In the genomic region with DNA sequence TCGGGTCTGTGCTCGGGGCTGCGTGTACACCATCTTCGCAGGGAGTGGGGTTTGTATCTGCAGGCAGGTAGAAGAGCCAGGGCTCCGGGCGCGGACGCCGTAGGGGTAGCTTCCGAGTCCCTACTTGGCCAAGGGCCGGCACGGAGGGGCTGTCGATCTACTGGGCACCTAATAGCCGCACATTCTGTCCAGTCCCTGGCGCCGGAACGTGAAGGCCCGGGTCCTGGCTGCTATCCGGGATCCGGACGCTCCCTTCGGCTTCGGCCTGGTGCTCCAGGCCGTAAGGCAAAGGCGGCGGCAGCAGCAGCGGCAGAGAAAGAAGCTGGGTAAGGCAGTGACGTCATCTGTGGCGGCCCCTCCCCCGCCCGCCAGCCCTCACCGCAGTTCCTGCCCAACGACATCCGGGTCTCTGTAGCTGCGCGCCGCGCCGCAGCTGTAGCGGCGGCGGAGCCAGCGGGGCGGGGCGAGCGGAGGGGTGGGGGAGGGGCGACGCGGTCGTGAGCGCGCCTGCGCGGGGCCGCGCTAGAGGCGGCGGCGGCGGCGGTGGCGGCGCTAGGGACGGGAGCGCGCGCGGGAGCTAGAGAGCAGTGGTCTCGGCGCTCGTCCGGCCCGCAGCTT, we compare ENCODE assay signal across 8 cellular contexts. TPM values are rescaled to one million over a fixed set of nuclear protein-coding genes. Genes with fewer than 3 reads are reported as not detected.
DNase-seq lines count a peak whose midpoint lies in the region; ATAC-seq, FAIRE-seq and TF ChIP-seq lines count a peak whose summit lies in the region.

Gene PPM1A (plus strand): TSS at position 525 of the 618 bp plus-strand sequence. CDS start 33,483 bp downstream, outside the sequence.

- H3K27me3 ChIP-seq in AG04450 (ENCODE audit: control insufficient read depth, insufficient read depth, low read length) = no peaks in the 10 kb centered on the region
- H3K27me3 ChIP-seq in bronchial epithelial cell (ENCODE audit: control insufficient read depth, insufficient read depth, low read length) = no peaks in the 10 kb centered on the region
- no peaks in the 10 kb centered on the region for H3K27me3 ChIP-seq in smooth muscle cell (ENCODE audit: low read depth)

- ATAC-seq in GM18909 (IDR thresholded peaks at IDR 0.05; ENCODE audit: poor library complexity, unreplicated experiment) = peak; percentile 75
- peak; percentile 70 for ATAC-seq in HG03159 (IDR thresholded peaks at IDR 0.05; ENCODE audit: unreplicated experiment)
- peak; percentile 67 for ATAC-seq in WTC11

- H3K9me3 ChIP-seq in AG04450 (ENCODE audit: control insufficient read depth, insufficient read depth, low read length) = no peaks in the 10 kb centered on the region; the same call in 1 of the 2 replicates
- H3K9me3 ChIP-seq in smooth muscle cell (replicated peaks; ENCODE audit: low read depth) = no peaks in the 10 kb centered on the region

- H3K4me2 ChIP-seq in smooth muscle cell = peak within 1 kb of the TSS; percentile 95

- H4K20me1 ChIP-seq in smooth muscle cell (ENCODE audit: low read depth) = peaks cover 40% of the 10 kb centered on the region

- WGBS in smooth muscle cell (ENCODE audit: low lambda C conversion rate) = 1% methylated on average over 27 of the region's 73 CpGs

- H3K27ac ChIP-seq in AG04450 (ENCODE audit: low read depth, low read length) (peak within 1 kb of the TSS; percentile 98), smooth muscle cell (ENCODE audit: low read depth) (peak within 1 kb of the TSS; percentile 91)

- H3F3A ChIP-seq in smooth muscle cell (ENCODE audit: low read depth) = no peaks in the 10 kb centered on the region

- H3K36me3 Mint-ChIP-seq in WTC11 = no peaks in the 10 kb centered on the region

- no peaks in the 10 kb centered on the region for H3K27me3 Mint-ChIP-seq in WTC11 (ENCODE audit: low read depth)

- H3K4me3 Mint-ChIP-seq in WTC11 = peak within 1 kb of the TSS; percentile 95

- CTCF ChIA-PET in AG04450 (lab: Charles Lee) (interaction anchor here (0.6 to 1.3 kb wide), 5 partner anchors 17 to 502 kb away, joined by 3 to 10 read pairs (median 5); no protein-coding TSS in a partner anchor), WTC11 (lab: Charles Lee) (interaction anchor here (0.6 to 2.7 kb wide), 10 partner anchors 17 to 1083 kb away, joined by 3 to 16 read pairs (median 3); partner anchors contain the start of gene DHRS7)

- peak within 1 kb of the TSS; percentile 100 for H3K27ac Mint-ChIP-seq in WTC11

- TF ChIP-seq CTCF in AG04450 (IDR thresholded peaks at IDR 0.05; ENCODE audit: low read depth, low read length) (no peak), WTC11 (IDR thresholded peaks at IDR 0.05) (no peak), bronchial epithelial cell (IDR thresholded peaks at IDR 0.05; ENCODE audit: insufficient read depth, low read length, severe bottlenecking) (no peak), smooth muscle cell (IDR thresholded peaks at IDR 0.05; ENCODE audit: borderline replicate concordance, insufficient read depth, poor library complexity, severe bottlenecking) (no peak)

- no peaks in the 10 kb centered on the region for H3K36me3 ChIP-seq in bronchial epithelial cell (ENCODE audit: control insufficient read depth, insufficient read depth, low read length)
- H3K36me3 ChIP-seq in smooth muscle cell (ENCODE audit: low read depth) = no peaks in the 10 kb centered on the region

- H3K4me3 ChIP-seq in AG04450 (ENCODE audit: low read depth, low read length) (peak within 1 kb of the TSS; percentile 74), bronchial epithelial cell (ENCODE audit: low read depth, low read length) (peak within 1 kb of the TSS; percentile 70), smooth muscle cell (peak within 1 kb of the TSS; percentile 79)

- DNase-seq in AG04450 (ENCODE audit: low read depth, low spot score) (peak; percentile 88), NCI-H226 (peak; percentile 91), WTC11 (ENCODE audit: low spot score) (peak; percentile 94), bronchial epithelial cell (ENCODE audit: low read depth) (peak; percentile 82), iPS-NIHi7 (ENCODE audit: extremely low spot score) (peak; percentile 92), smooth muscle cell (lab: John Stamatoyannopoulos, UW; ENCODE audit: unreplicated experiment) (peak; percentile 88)

- peaks cover 24% of the 10 kb centered on the region for H3K4me1 ChIP-seq in smooth muscle cell (ENCODE audit: low read depth)

- FAIRE-seq in bronchial epithelial cell (lab: Jason Lieb, UNC) = no peak

- H3K79me2 ChIP-seq in smooth muscle cell (ENCODE audit: low read depth) = peaks cover 40% of the 10 kb centered on the region

- peak within 1 kb of the TSS; percentile 88 for H3K9ac ChIP-seq in smooth muscle cell (ENCODE audit: low read depth)

- peak within 1 kb of the TSS; percentile 52 for H2AFZ ChIP-seq in smooth muscle cell (ENCODE audit: low read depth)

- H3K9me3 Mint-ChIP-seq in WTC11 = no peaks in the 10 kb centered on the region

- POLR2A ChIA-PET in AG04450 (lab: Yijun Ruan, JAX) (interaction anchor here (0.5 to 1.1 kb wide), 8 partner anchors 83 to 765 kb away, joined by 3 to 5 read pairs (median 3); partner anchors contain the start of genes DHRS7, JKAMP, L3HYPDH and PCNX4), WTC11 (lab: Charles Lee) (interaction anchor here (0.6 to 3.0 kb wide), 26 partner anchors 8 to 1950 kb away, joined by 3 to 13 read pairs (median 4); partner anchors contain the start of genes ARID4A, JKAMP, L3HYPDH and PCNX4)

- H3K4me1 Mint-ChIP-seq in WTC11 = peaks cover 64% of the 10 kb centered on the region

TF ChIP-seq in WTC11, 78 proteins besides CTCF, POLR2A, EP300 and RAD21 (continues in another document):
- TF ChIP-seq ZNF416 (CRISPR knock-in tag; IDR thresholded peaks at IDR 0.05) = no peak
- TF ChIP-seq, protein P1, sequence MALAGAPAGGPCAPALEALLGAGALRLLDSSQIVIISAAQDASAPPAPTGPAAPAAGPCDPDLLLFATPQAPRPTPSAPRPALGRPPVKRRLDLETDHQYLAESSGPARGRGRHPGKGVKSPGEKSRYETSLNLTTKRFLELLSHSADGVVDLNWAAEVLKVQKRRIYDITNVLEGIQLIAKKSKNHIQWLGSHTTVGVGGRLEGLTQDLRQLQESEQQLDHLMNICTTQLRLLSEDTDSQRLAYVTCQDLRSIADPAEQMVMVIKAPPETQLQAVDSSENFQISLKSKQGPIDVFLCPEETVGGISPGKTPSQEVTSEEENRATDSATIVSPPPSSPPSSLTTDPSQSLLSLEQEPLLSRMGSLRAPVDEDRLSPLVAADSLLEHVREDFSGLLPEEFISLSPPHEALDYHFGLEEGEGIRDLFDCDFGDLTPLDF (CRISPR knock-in tag; IDR thresholded peaks at IDR 0.05) = no peak
- peak; percentile 58; the same call in 1 of the 2 replicates for TF ChIP-seq GABPB1 (CRISPR knock-in tag; IDR thresholded peaks at IDR 0.05)
- peak; percentile 86 for TF ChIP-seq ZBTB21 (CRISPR knock-in tag; IDR thresholded peaks at IDR 0.05; ENCODE audit: borderline replicate concordance)
- peak; percentile 81 for TF ChIP-seq SP1 (CRISPR knock-in tag; conservative IDR thresholded peaks at IDR 0.05)
- TF ChIP-seq ATF6 (CRISPR knock-in tag; IDR thresholded peaks at IDR 0.05) = no peak
- no peak for TF ChIP-seq NR1H2 (CRISPR knock-in tag; IDR thresholded peaks at IDR 0.05)
- TF ChIP-seq, protein P2, sequence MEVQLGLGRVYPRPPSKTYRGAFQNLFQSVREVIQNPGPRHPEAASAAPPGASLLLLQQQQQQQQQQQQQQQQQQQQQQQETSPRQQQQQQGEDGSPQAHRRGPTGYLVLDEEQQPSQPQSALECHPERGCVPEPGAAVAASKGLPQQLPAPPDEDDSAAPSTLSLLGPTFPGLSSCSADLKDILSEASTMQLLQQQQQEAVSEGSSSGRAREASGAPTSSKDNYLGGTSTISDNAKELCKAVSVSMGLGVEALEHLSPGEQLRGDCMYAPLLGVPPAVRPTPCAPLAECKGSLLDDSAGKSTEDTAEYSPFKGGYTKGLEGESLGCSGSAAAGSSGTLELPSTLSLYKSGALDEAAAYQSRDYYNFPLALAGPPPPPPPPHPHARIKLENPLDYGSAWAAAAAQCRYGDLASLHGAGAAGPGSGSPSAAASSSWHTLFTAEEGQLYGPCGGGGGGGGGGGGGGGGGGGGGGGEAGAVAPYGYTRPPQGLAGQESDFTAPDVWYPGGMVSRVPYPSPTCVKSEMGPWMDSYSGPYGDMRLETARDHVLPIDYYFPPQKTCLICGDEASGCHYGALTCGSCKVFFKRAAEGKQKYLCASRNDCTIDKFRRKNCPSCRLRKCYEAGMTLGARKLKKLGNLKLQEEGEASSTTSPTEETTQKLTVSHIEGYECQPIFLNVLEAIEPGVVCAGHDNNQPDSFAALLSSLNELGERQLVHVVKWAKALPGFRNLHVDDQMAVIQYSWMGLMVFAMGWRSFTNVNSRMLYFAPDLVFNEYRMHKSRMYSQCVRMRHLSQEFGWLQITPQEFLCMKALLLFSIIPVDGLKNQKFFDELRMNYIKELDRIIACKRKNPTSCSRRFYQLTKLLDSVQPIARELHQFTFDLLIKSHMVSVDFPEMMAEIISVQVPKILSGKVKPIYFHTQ (CRISPR knock-in tag; IDR thresholded peaks at IDR 0.05) = no peak
- no peak for TF ChIP-seq ZNF423 (CRISPR knock-in tag; IDR thresholded peaks at IDR 0.05)
- TF ChIP-seq SOX15 (CRISPR knock-in tag; IDR thresholded peaks at IDR 0.05) = no peak
- TF ChIP-seq SMAD3 (CRISPR knock-in tag; IDR thresholded peaks at IDR 0.05; ENCODE audit: borderline replicate concordance) = no peak

RNA-seq across cellular contexts. Expression of gene PPM1A, which starts in this region (rescaled TPM):
- polyA plus RNA-seq in AG04450 (2011; rRNA removed) = 32.8 and 44.1 TPM in 2 replicates
- polyA minus RNA-seq in AG04450 (2011; rRNA and poly(A)+ RNA removed) = 75.3 and 103 TPM in 2 replicates
- total RNA-seq in WTC11 (2021) = 38.2 to 52.5 TPM (median 41.2 TPM) in 3 replicates
- total RNA-seq in bronchial epithelial cell = 30.6 and 35.5 TPM in 2 replicates
- 23.8 and 30.0 TPM in 2 replicates for total RNA-seq in smooth muscle cell
- polyA plus RNA-seq in smooth muscle cell = 12.5 and 17.5 TPM in 2 replicates

Comparison
In these comparisons a context has a peak if more than half of its experiments do, and no peak if none do; other contexts are left out.
1. Peak in every context shown above with its lines: DNase-seq, ATAC-seq, H3K4me3 ChIP-seq and H3K27ac ChIP-seq.